ENCODE assay signal across 19 cellular contexts in the genomic region with DNA sequence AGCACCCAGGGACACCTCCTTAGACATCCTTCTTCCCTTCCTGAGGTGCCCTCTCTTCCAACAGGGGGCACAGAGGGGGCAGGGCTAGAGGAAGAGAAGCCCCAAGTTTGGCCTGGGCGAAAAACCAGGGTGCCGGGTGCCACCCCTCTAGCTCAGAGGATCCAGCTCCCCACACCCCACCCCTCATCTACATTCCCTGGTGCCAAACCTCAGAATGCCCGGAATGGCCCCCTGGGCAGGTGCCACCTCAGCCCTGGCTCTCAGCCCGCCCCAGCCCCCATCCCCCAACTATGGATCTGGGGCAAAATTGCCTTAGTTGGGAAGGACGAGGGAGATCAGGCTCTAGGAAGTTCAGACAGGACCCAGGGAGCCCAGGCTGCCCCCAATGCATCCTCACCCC. TPM values are rescaled to one million over a fixed set of nuclear protein-coding genes. Genes with fewer than 3 reads are reported as not detected.
DNase-seq lines count a peak whose midpoint lies in the region; ATAC-seq and TF ChIP-seq lines count a peak whose summit lies in the region.
"Had no signal": no experiment of that assay in that cellular context is flagged by ENCODE, and none has a peak within 500 bp of the region (broad histone marks: within the 10 kb centered on the region; RNA-seq: fewer than 3 reads in every experiment).

No MANE protein-coding gene starts in this region.

- peak overlapping the region; percentile 26 for H3K4ac ChIP-seq in trophoblast cell (ENCODE audit: low read depth, low read length)

- ATAC-seq in right cardiac atrium (no peak), Right ventricle myocardium superior (ENCODE audit: poor library complexity) (no peak), GM19351 (IDR thresholded peaks at IDR 0.05; ENCODE audit: unreplicated experiment) (no peak)
- ATAC-seq: HepG2 had no signal

- H3K9me3 ChIP-seq in right cardiac atrium (ENCODE audit: control insufficient read depth, low read length) (no peaks in the 10 kb centered on the region), esophagus squamous epithelium (no peaks in the 10 kb centered on the region), trophoblast cell (ENCODE audit: insufficient read depth, low read depth, low read length) (no peaks in the 10 kb centered on the region)
- H3K9me3 ChIP-seq: SJSA1 had no signal

- peak overlapping the region; percentile 87 for H4K91ac ChIP-seq in trophoblast cell (ENCODE audit: low read depth, low read length)

- no peaks in the 10 kb centered on the region for H3K27me3 ChIP-seq in right cardiac atrium (ENCODE audit: control insufficient read depth, insufficient read depth)
- peaks cover 0 to 27% (median 2%) of the 10 kb centered on the region in 4 donors for H3K27me3 ChIP-seq in esophagus squamous epithelium
- H3K27me3 ChIP-seq in trophoblast cell (ENCODE audit: insufficient read depth, low read length) = no peaks in the 10 kb centered on the region
- H3K27me3 ChIP-seq: SJSA1 had no signal

- H3K18ac ChIP-seq in trophoblast cell (ENCODE audit: low read length) = peak overlapping the region; percentile 67

- H4K12ac ChIP-seq in trophoblast cell (ENCODE audit: low read depth, low read length) = peak overlapping the region; percentile 61

- peak overlapping the region; percentile 27 for H2AFZ ChIP-seq in trophoblast cell (ENCODE audit: insufficient read depth, low read length, poor library complexity)

- TF ChIP-seq CTCF in esophagus squamous epithelium (IDR thresholded peaks at IDR 0.05) = no peak

- intact Hi-C loops in right cardiac atrium (cut with DNase I) = no loop called here
- intact Hi-C loops in Right ventricle myocardium superior (cut with DNase I) = no loop called here
- intact Hi-C loops in esophagus squamous epithelium (cut with DNase I) = no loop called here

- H3K27ac ChIP-seq in right cardiac atrium (ENCODE audit: low read length) (peak overlapping the region; percentile 14), esophagus squamous epithelium (peak overlapping the region; percentile 72 to 92 (median 88)), trophoblast cell (ENCODE audit: low read depth, low read length) (peak overlapping the region; percentile 61)
- H3K27ac ChIP-seq: parathyroid adenoma, SJSA1 had no signal

- H2BK12ac ChIP-seq in trophoblast cell (ENCODE audit: low read length) = peak overlapping the region; percentile 42

- peak overlapping the region; percentile 88 for H3K14ac ChIP-seq in trophoblast cell (ENCODE audit: low read length)

- no peak overlapping the region for H3K4me3 ChIP-seq in right cardiac atrium (ENCODE audit: low read length)
- H3K4me3 ChIP-seq in esophagus squamous epithelium = peak overlapping the region in 3 of 4 donors; percentile 45 to 62 (median 48)
- no peak overlapping the region for H3K4me3 ChIP-seq in trophoblast cell (ENCODE audit: low read depth, low read length)

- no peak for TF ChIP-seq POLR2A in esophagus squamous epithelium (IDR thresholded peaks at IDR 0.05)

- no peak overlapping the region for H3K9ac ChIP-seq in trophoblast cell (ENCODE audit: low read length)
- H3K9ac ChIP-seq: parathyroid adenoma had no signal

- peak overlapping the region; percentile 74 for H2BK5ac ChIP-seq in trophoblast cell (ENCODE audit: low read depth, low read length, poor library complexity)

- H3K36me3 ChIP-seq in esophagus squamous epithelium = no peaks in the 10 kb centered on the region
- peaks cover 22 to 29% of the 10 kb centered on the region in 2 experiments for H3K36me3 ChIP-seq in trophoblast cell (ENCODE audit: control insufficient read depth in 1 of 2, insufficient read depth in 2 of 2, low read length in 2 of 2)
- H3K36me3 ChIP-seq: SJSA1 had no signal

- H3K79me2 ChIP-seq in trophoblast cell (ENCODE audit: control insufficient read depth, insufficient read depth, low read length, poor library complexity) = peaks cover 18% of the 10 kb centered on the region
- H3K79me2 ChIP-seq: parathyroid adenoma had no signal

- peak overlapping the region; percentile 76 for H2BK120ac ChIP-seq in trophoblast cell (ENCODE audit: insufficient read depth, low read length, poor library complexity)

- H3K4me2 ChIP-seq in trophoblast cell (ENCODE audit: low read length) = peak overlapping the region; percentile 70

- peak overlapping the region; percentile 90 for H2AK5ac ChIP-seq in trophoblast cell (ENCODE audit: low read length)

- WGBS in right cardiac atrium = 86% methylated on average over 5 of the region's 5 CpGs
- 63 to 82% methylated on average over 2 of the region's 5 CpGs for WGBS in esophagus squamous epithelium, 2 donors
- WGBS in trophoblast cell (ENCODE audit: extremely low coverage, insufficient coverage, insufficient read length) = no CpG with 5 or more reads among the region's 5 CpGs

- H3K23ac ChIP-seq in trophoblast cell (ENCODE audit: low read length) = no peak overlapping the region

- no peaks in the 10 kb centered on the region for H3K4me1 ChIP-seq in right cardiac atrium (ENCODE audit: control insufficient read depth, insufficient read depth, low read length)
- H3K4me1 ChIP-seq in esophagus squamous epithelium = peaks cover 5 to 29% (median 13%) of the 10 kb centered on the region in 3 donors
- H3K4me1 ChIP-seq in trophoblast cell (ENCODE audit: control insufficient read depth in 1 of 2, insufficient read depth in 2 of 2, low read length in 2 of 2) = peaks cover 14 to 16% of the 10 kb centered on the region in 2 experiments
- H3K4me1 ChIP-seq: parathyroid adenoma had no signal

- DNase-seq in right cardiac atrium = no peak
- DNase-seq in Right ventricle myocardium superior = no peak
- no peak for DNase-seq in esophagus squamous epithelium (lab: John Stamatoyannopoulos, UW)
- no peak for DNase-seq in trophoblast cell
- no peak for DNase-seq in AML-193 (lab: John Stamatoyannopoulos, UW)
- no peak for DNase-seq in NCI-H446 (lab: John Stamatoyannopoulos, UW)
- no peak for DNase-seq in activated T-cell treated with anti-CD3 and anti-CD28 coated beads, Interleukin-2, amount 50 U/mL, for 48 hours
- DNase-seq: activated CD8-positive, alpha-beta memory T cell treated with anti-CD3 and anti-CD28 coated beads, Interleukin-2, amount 10 ng/mL, durations not matched to agents 7 days and 5 days; activated effector memory CD4-positive, alpha-beta T cell treated with Interleukin-2 at 50 U/mL for 16 hours; CD4-positive, alpha-beta T cell; DND-41; hypothalamus; NCI-H1694 treated with DMSO at 0.1 percent for 48 hours; NCI-H510A had no signal

- peaks cover 26% of the 10 kb centered on the region for H3K79me1 ChIP-seq in trophoblast cell (ENCODE audit: low read length)

- H4K8ac ChIP-seq in trophoblast cell (ENCODE audit: low read depth, low read length) = peak overlapping the region; percentile 51

RNA-seq across cellular contexts. Expression of a gene that starts 2.0 kb away (rescaled TPM):
- 100 to 1,000 TPM; 150 to 246 (median 173) TPM for total RNA-seq in right cardiac atrium
- polyA plus RNA-seq in right cardiac atrium = 298 TPM
- 59.5 TPM for total RNA-seq in Right ventricle myocardium superior
- 100 to 1,000 TPM in 1 of 4 donors, 10 to 100 TPM in 3; 20.4 to 437 (median 45.0) TPM for total RNA-seq in esophagus squamous epithelium
- 139 and 140 TPM in 2 replicates for polyA plus RNA-seq in trophoblast cell (2013)
- total RNA-seq: activated CD8-positive, alpha-beta memory T cell treated with anti-CD3 and anti-CD28 coated beads, Interleukin-2, amount 10 ng/mL, durations not matched to agents 7 days and 5 days; CD4-positive, alpha-beta T cell had no signal

RNA-seq across cellular contexts. Expression of a gene that starts 11.7 kb away (rescaled TPM):
- total RNA-seq in right cardiac atrium (100 to 1,000 TPM in 2 of 4 donors, 10 to 100 TPM in 2; 88.1 to 126 (median 105) TPM), Right ventricle myocardium superior (178 TPM), esophagus squamous epithelium (10 to 100 TPM; 41.4 to 47.1 (median 43.1) TPM)
- 133 TPM for polyA plus RNA-seq in right cardiac atrium
- polyA plus RNA-seq in trophoblast cell (2013) = 20.3 and 22.0 TPM in 2 replicates

RNA-seq across cellular contexts. Expression of a gene that starts 18.4 kb away (rescaled TPM):
- total RNA-seq in right cardiac atrium = 10 to 100 TPM; 35.2 to 47.4 (median 41.0) TPM
- 54.9 TPM for polyA plus RNA-seq in right cardiac atrium
- total RNA-seq in Right ventricle myocardium superior = 32.7 TPM
- total RNA-seq in esophagus squamous epithelium = 10 to 100 TPM; 21.7 to 31.6 (median 28.6) TPM
- 68.7 and 69.1 TPM in 2 replicates for polyA plus RNA-seq in trophoblast cell (2013)

RNA-seq across cellular contexts. Expression of a gene that starts 35.0 kb away (rescaled TPM):
- total RNA-seq in right cardiac atrium (1 to 10 TPM; 3.1 to 5.4 (median 4.4) TPM), Right ventricle myocardium superior (2.9 TPM), esophagus squamous epithelium (10 to 100 TPM in 1 of 4 donors, 1 to 10 TPM in 3; 3.6 to 10.2 (median 5.0) TPM)
- 4.5 TPM for polyA plus RNA-seq in right cardiac atrium
- polyA plus RNA-seq in trophoblast cell (2013) = 5.9 and 6.1 TPM in 2 replicates

RNA-seq across cellular contexts. Expression of a gene that starts 36.8 kb away (rescaled TPM):
- total RNA-seq in right cardiac atrium = 1 to 10 TPM; 2.9 to 8.4 (median 6.1) TPM
- polyA plus RNA-seq in right cardiac atrium = 3.8 TPM
- 2.3 TPM for total RNA-seq in Right ventricle myocardium superior
- total RNA-seq in esophagus squamous epithelium = 10 to 100 TPM; 12.2 to 61.9 (median 33.0) TPM
- polyA plus RNA-seq in trophoblast cell (2013) = 0.66 and 0.76 TPM in 2 replicates
- total RNA-seq: A673, SJSA1 had no signal

Comparison
In these comparisons a context has a peak if more than half of its experiments do, and no peak if none do; other contexts are left out.
1. H3K27ac ChIP-seq: peak in every context shown above with its lines; median percentile 88 in esophagus squamous epithelium; 61 in trophoblast cell; 14 in right cardiac atrium.
2. H3K4me3 ChIP-seq: peak in esophagus squamous epithelium (3 of 4); none in right cardiac atrium (single experiment) and trophoblast cell (single experiment).